In the genomic region with DNA sequence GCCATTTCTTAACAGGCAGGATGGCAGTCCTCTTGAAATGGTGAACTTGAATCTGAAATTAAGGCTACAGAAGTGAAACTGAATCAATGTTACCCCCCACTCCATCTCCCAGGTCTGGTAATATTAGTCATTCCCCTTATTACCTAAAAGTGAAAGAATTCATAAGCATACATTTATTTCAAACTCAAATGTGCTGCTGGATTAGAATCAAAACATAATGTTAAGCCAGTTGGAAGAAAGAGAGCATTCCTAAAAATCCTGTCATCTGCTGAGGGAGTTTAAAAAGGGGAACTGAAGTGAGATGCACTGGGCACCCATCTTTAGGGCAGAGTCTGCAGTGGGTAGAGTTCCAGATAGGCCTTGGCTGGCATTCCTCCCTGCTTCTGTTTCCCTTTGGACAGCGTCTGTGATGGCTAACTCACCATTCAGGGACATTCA, we compare ENCODE assay signal across 1 cellular context.
TF ChIP-seq lines count a peak whose summit lies in the region.

No MANE protein-coding gene starts in this region.

TF ChIP-seq in GM12878, 131 proteins besides CTCF, POLR2A, EP300 and RAD21:
- TF ChIP-seq GATAD2B (conservative IDR thresholded peaks at IDR 0.05; ENCODE audit: low read depth): no peak
- peak; percentile 78 for TF ChIP-seq SPI1 (IDR thresholded peaks at IDR 0.05; ENCODE audit: borderline replicate concordance, insufficient read depth, low read depth, low read length)
- peak; percentile 30; the same call in 1 of the 2 replicates for TF ChIP-seq RUNX3 (IDR thresholded peaks at IDR 0.05; ENCODE audit: low read length)
- peak in 1 of 2 experiments; percentile 36; a peak in 2 of 4 replicates for TF ChIP-seq IKZF2 (IDR thresholded peaks at IDR 0.05)
- 0 out of 2 replicates have a peak, but pooled peaks have one; percentile 29 for TF ChIP-seq IRF4 (IDR thresholded peaks at IDR 0.05; ENCODE audit: low read depth, low read length)
- peak; percentile 56 for TF ChIP-seq JUNB (IDR thresholded peaks at IDR 0.05)
- TF ChIP-seq YY1 (IDR thresholded peaks at IDR 0.05; ENCODE audit: low read depth, low read length): peak; percentile 72
- TF ChIP-seq NFIC (IDR thresholded peaks at IDR 0.05; ENCODE audit: low read depth, low read length): peak; percentile 48; the same call in 1 of the 2 replicates
- no peak for TF ChIP-seq HCFC1 (IDR thresholded peaks at IDR 0.05; ENCODE audit: low read length)
